Comparison of ENCODE assay signal across 19 cellular contexts in the genomic region with DNA sequence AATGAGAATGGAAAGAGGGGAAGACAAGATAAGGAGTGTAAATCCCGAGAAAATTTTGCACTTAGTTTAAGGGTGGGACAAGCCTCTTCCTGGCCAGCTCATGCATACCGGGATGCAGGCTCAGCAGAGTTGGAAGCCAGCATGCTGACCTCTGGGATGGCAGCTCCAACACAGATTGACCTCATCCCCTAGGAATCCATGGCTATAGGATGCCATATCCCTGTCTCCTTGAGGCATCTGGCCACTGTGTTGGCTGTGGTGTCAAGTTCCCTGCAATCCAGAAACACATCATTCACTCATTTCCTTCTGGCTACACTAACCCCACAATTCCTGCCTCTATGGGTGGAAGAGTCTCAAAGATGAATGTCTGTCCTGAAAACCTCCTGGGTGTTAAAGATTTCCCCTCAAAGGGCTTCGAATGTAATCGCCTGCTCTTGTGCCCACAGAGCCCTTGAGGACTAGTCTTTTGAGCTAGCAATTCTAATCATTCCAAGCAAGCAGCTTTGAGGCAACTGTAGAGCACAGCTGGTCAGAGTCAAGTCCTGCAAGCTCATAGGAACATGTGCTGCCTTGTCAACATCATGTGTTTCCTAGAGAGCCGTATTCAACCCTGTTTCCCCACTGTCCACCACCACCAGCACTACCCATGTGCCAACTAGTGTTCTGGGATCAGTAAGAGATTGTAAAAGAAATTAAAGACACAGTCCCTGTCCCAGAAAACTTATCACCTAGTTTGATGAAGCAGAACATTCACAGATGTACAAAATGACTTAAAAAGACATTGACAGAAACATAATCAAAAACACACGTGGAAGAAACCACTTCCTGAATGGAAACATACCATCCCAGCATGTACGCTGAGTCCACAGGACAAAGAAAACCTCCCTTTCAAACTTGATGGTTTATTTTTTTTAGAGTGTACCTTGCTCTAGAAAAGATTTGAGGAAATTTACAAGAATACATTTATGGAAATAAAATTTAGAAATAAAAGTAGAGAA.
DNase-seq lines count a peak whose midpoint lies in the region; ATAC-seq, FAIRE-seq and TF ChIP-seq lines count a peak whose summit lies in the region.
"Had no signal": no experiment of that assay in that cellular context is flagged by ENCODE, and none has a peak within 500 bp of the region (broad histone marks: within the 10 kb centered on the region; RNA-seq: fewer than 3 reads in every experiment).

No MANE protein-coding gene starts in this region.

- no peaks in the 10 kb centered on the region for H4K20me1 ChIP-seq in HepG2 (ENCODE audit: insufficient read depth, low read length)

- no peaks in the 10 kb centered on the region for H3K36me3 ChIP-seq in HepG2 (replicated peaks in 1 of 2; ENCODE audit: control insufficient read depth in 1 of 2, insufficient read depth in 2 of 2, low read length in 2 of 2)
- H3K36me3 ChIP-seq in right lobe of liver: no peaks in the 10 kb centered on the region
- no peaks in the 10 kb centered on the region for H3K36me3 ChIP-seq in SJCRH30
- H3K36me3 ChIP-seq: adrenal gland, tibial artery had no signal

- H3K27me3 ChIP-seq in HepG2 (ENCODE audit: control insufficient read depth in 1 of 2, insufficient read depth in 2 of 2, low read length in 2 of 2) (peaks cover 0 to 5% of the 10 kb centered on the region in 2 experiments; a peak in 2 of 5 replicates), right lobe of liver (no peaks in the 10 kb centered on the region), SJCRH30 (0 out of 2 replicates have a peak, but pooled peaks cover 5% of the 10 kb centered on the region)
- H3K27me3 ChIP-seq: tibial artery had no signal

- no peak overlapping the region for H3K4me3 ChIP-seq in HepG2 (replicated peaks in 1 of 3; ENCODE audit: insufficient read depth in 1 of 3, low read depth in 2 of 3, low read length in 3 of 3)
- H3K4me3 ChIP-seq in right lobe of liver: no peak overlapping the region
- H3K4me3 ChIP-seq in SJCRH30: no peak overlapping the region
- H3K4me3 ChIP-seq in foreskin fibroblast (ENCODE audit: low read depth in 1 of 2, low read length in 2 of 2): no peak overlapping the region
- H3K4me3 ChIP-seq: adrenal gland, tibial artery had no signal

- H3K4me1 ChIP-seq in HepG2 (ENCODE audit: insufficient read depth, low read length) (no peaks in the 10 kb centered on the region), right lobe of liver (no peaks in the 10 kb centered on the region), SJCRH30 (peaks cover 4% of the 10 kb centered on the region; the same call in 1 of the 2 replicates)
- H3K4me1 ChIP-seq: adrenal gland, tibial artery had no signal

- POLR2A ChIA-PET in HepG2 (lab: Yijun Ruan, JAX): no interaction called here

- H3K9me3 ChIP-seq in HepG2 (ENCODE audit: low read length): no peaks in the 10 kb centered on the region
- H3K9me3 ChIP-seq in right lobe of liver: no peaks in the 10 kb centered on the region
- H3K9me3 ChIP-seq in SJCRH30 (replicated peaks): no peaks in the 10 kb centered on the region
- H3K9me3 ChIP-seq: adrenal gland, tibial artery had no signal

- no peak for TF ChIP-seq RAD21 in HepG2 (CRISPR knock-in tag; IDR thresholded peaks at IDR 0.05)

- no peak for TF ChIP-seq EP300 in HepG2 (IDR thresholded peaks at IDR 0.05; ENCODE audit: low read depth in 2 of 2, low read length in 2 of 2)
- TF ChIP-seq EP300 in HepG2 (CRISPR knock-in tag; IDR thresholded peaks at IDR 0.05; ENCODE audit: borderline replicate concordance): no peak

- TF ChIP-seq CTCF in HepG2 (CRISPR knock-in tag; IDR thresholded peaks at IDR 0.05) (no peak), right lobe of liver (IDR thresholded peaks at IDR 0.05) (no peak), foreskin fibroblast (IDR thresholded peaks at IDR 0.05; ENCODE audit: low read depth, low read length) (no peak)

- CTCF ChIA-PET in HepG2 (lab: Yijun Ruan, JAX; ENCODE audit: low intra/inter-chr PET ratio, low total read pairs): no interaction called here

- intact Hi-C loops in HepG2 (cut with micrococcal nuclease; ENCODE audit: unreplicated experiment): no loop called here
- intact Hi-C loops in right lobe of liver (cut with DNase I): no loop called here

- H3K9ac ChIP-seq in HepG2 (ENCODE audit: insufficient read depth, low read depth, low read length): no peak overlapping the region

- H3K27ac ChIP-seq in HepG2 (ENCODE audit: extremely low read length, insufficient read depth, low read length) (no peak overlapping the region), right lobe of liver (no peak overlapping the region), SJCRH30 (no peak overlapping the region)
- H3K27ac ChIP-seq: adrenal gland, tibial artery had no signal

- H3K4me2 ChIP-seq in HepG2 (ENCODE audit: low read depth, low read length): no peak overlapping the region

- no peak for FAIRE-seq in HepG2 (lab: Jason Lieb, UNC)
- FAIRE-seq: TTC549 had no signal

- in situ Hi-C loops in HepG2 (cut with HindIII; ENCODE audit: extremely low pct_ligation_motif_present, low pct_unique_long_range_greater_than_20kb): no loop called here

- no peaks in the 10 kb centered on the region for H3K79me2 ChIP-seq in HepG2 (ENCODE audit: insufficient read depth, low read length)

- no TSS peak for BruUV-seq in HepG2 (replicated peaks; lab: Mats Ljungman, UMichigan)

- no peak overlapping the region for H2AFZ ChIP-seq in HepG2 (ENCODE audit: low read length)

- ATAC-seq in HepG2 (no peak), right lobe of liver (no peak), HG03108 (IDR thresholded peaks at IDR 0.05; ENCODE audit: unreplicated experiment) (no peak)
- ATAC-seq: activated CD8-positive, alpha-beta T cell treated with anti-CD3 and anti-CD28 coated beads, Interleukin-2, amount 10 ng/mL, durations not matched to agents 7 days and 5 days had no signal

- TF ChIP-seq POLR2A in HepG2 (IDR thresholded peaks at IDR 0.05; ENCODE audit: insufficient read depth in 1 of 2, low read depth in 2 of 2, low read length in 2 of 2) (no peak), right lobe of liver (IDR thresholded peaks at IDR 0.05) (no peak)

- under 1% methylated on average over 7 of the region's 7 CpGs for WGBS in HepG2 (ENCODE audit: low lambda C conversion rate)
- 48% methylated on average over 5 of the region's 7 CpGs for whole genome bisulfite sequencing in right lobe of liver (ENCODE audit: insufficient coverage, low coverage, low lambda C conversion rate, missing lambda C conversion rate)

- no peak for DNase-seq in HepG2 (ENCODE audit: low spot score)
- no peak for DNase-seq in right lobe of liver
- peak; percentile 52 to 55 for DNase-seq in SJCRH30
- DNase-seq in foreskin fibroblast: peak; percentile 97 to 98
- no peak for DNase-seq in NCI-H2107 (lab: John Stamatoyannopoulos, UW)
- no peak for DNase-seq in superior temporal gyrus (ENCODE audit: extremely low spot score)
- no peak for DNase-seq in DMS153 (lab: John Stamatoyannopoulos, UW)
- DNase-seq: activated CD8-positive, alpha-beta T cell treated with anti-CD3 and anti-CD28 coated beads, Interleukin-2, amount 10 ng/mL, durations not matched to agents 7 days and 5 days; adrenal gland; head of caudate nucleus; MM.1S; NCI-H1694 treated with DMSO at 0.1 percent for 48 hours; NCI-H510A treated with DMSO at 0.1 percent for 48 hours; nucleus accumbens; OCI-M1; stimulated activated CD4-positive, alpha-beta T cell treated with anti-CD3 and anti-CD28 coated beads, Interleukin-4, amount 100 ng/mL, for 4 hours; tibial artery had no signal

TF ChIP-seq in HepG2, 621 proteins besides CTCF, POLR2A, EP300 and RAD21:
- no peak for TF ChIP-seq ZNF879 (CRISPR knock-in tag; IDR thresholded peaks at IDR 0.05)
- TF ChIP-seq, protein P1, sequence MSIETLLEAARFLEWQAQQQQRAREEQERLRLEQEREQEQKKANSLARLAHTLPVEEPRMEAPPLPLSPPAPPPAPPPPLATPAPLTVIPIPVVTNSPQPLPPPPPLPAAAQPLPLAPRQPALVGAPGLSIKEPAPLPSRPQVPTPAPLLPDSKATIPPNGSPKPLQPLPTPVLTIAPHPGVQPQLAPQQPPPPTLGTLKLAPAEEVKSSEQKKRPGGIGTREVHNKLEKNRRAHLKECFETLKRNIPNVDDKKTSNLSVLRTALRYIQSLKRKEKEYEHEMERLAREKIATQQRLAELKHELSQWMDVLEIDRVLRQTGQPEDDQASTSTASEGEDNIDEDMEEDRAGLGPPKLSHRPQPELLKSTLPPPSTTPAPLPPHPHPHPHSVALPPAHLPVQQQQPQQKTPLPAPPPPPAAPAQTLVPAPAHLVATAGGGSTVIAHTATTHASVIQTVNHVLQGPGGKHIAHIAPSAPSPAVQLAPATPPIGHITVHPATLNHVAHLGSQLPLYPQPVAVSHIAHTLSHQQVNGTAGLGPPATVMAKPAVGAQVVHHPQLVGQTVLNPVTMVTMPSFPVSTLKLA (IDR thresholded peaks at IDR 0.05): peak; percentile 92

Comparison
In these comparisons a context has a peak if more than half of its experiments do, and no peak if none do; other contexts are left out.
1. DNase-seq: peak in SJCRH30 (2 of 2) and foreskin fibroblast (2 of 2); none in HepG2 (single experiment), right lobe of liver (0 of 3), NCI-H2107 (single experiment), superior temporal gyrus (single experiment) and DMS153 (single experiment).